1 cellular context compared by ENCODE assay signal in genomic region chr1:54404939-54405880, GRCh38.
A peak's percentile ranks its signal among the peaks of the same experiment; 100 is the strongest.
TF ChIP-seq lines count a peak whose summit lies in the region.

No MANE protein-coding gene starts in this region.

TF ChIP-seq in HepG2, 621 proteins besides CTCF, POLR2A, EP300 and RAD21 (continued from another document):
- TF ChIP-seq ZBTB43 (CRISPR knock-in tag; conservative IDR thresholded peaks at IDR 0.05) (no peak; the same call in 1 of the 2 replicates), PPARG (CRISPR knock-in tag; conservative IDR thresholded peaks at IDR 0.05) (no peak), SIX1 (CRISPR knock-in tag; IDR thresholded peaks at IDR 0.05; ENCODE audit: borderline replicate concordance) (no peak), ZFP91 (CRISPR knock-in tag; IDR thresholded peaks at IDR 0.05; ENCODE audit: borderline replicate concordance) (peak; percentile 26; the same call in 1 of the 2 replicates), RCOR2 (CRISPR knock-in tag; IDR thresholded peaks at IDR 0.05) (no peak), TFE3 (CRISPR knock-in tag; IDR thresholded peaks at IDR 0.05) (no peak), ZMYM4 (CRISPR knock-in tag; IDR thresholded peaks at IDR 0.05) (no peak), TFDP2 (CRISPR knock-in tag; IDR thresholded peaks at IDR 0.05) (0 out of 2 replicates have a peak, but pooled peaks have one; percentile 21), GLI4 (CRISPR knock-in tag; IDR thresholded peaks at IDR 0.05; ENCODE audit: borderline replicate concordance) (no peak), GABPB1 (CRISPR knock-in tag; IDR thresholded peaks at IDR 0.05) (peak; percentile 44; the same call in 1 of the 2 replicates), YEATS4 (CRISPR knock-in tag; IDR thresholded peaks at IDR 0.05; ENCODE audit: borderline replicate concordance) (peak; percentile 72; the same call in 1 of the 2 replicates)
